In genomic region chr1:37794372-37795339, GRCh38 we compare ENCODE assay signal across 8 cellular contexts. TPM values are rescaled to one million over a fixed set of nuclear protein-coding genes. Genes with fewer than 3 reads are reported as not detected.
DNase-seq lines count a peak whose midpoint lies in the region; ATAC-seq lines count a peak whose summit lies in the region.

No MANE protein-coding gene starts in this region.

- no peak overlapping the region for H2BK12ac ChIP-seq in mesenchymal stem cell (ENCODE audit: low read length in 2 of 2)

- peaks cover 43 to 57% of the 10 kb centered on the region in 2 experiments for H3K27me3 ChIP-seq in mesenchymal stem cell (ENCODE audit: control insufficient read depth in 1 of 2, insufficient read depth in 1 of 2, low read length in 2 of 2)

- H3K27me3 Mint-ChIP-seq in activated naive CD8-positive, alpha-beta T cell treated with anti-CD3 and anti-CD28 coated beads, Interleukin-2, amount 50 U/mL, for 24 hours: peaks cover 31% of the 10 kb centered on the region

- peak; percentile 22 to 33 for ATAC-seq in activated CD4-positive, CD25-positive, alpha-beta regulatory T cell treated with anti-CD3 and anti-CD28 coated beads, Interleukin-2, amount 50 U/mL, for 24 hours
- ATAC-seq in activated naive CD8-positive, alpha-beta T cell treated with anti-CD3 and anti-CD28 coated beads, Interleukin-2, amount 50 U/mL, for 24 hours: peak; percentile 21
- ATAC-seq in esophagus mucosa: no peak

- H3K18ac ChIP-seq in mesenchymal stem cell (ENCODE audit: low read depth in 1 of 2, low read length in 2 of 2): no peak overlapping the region

- no peak overlapping the region for H2BK120ac ChIP-seq in mesenchymal stem cell (ENCODE audit: low read depth, low read length)

- no peak overlapping the region for H3K9ac ChIP-seq in mesenchymal stem cell (ENCODE audit: low read length)

- H3K4me3 ChIP-seq in mesenchymal stem cell (ENCODE audit: insufficient read depth in 1 of 2, low read depth in 1 of 2, low read length in 2 of 2): peak overlapping the region in 1 of 2 experiments; percentile 71

- H3K9me3 ChIP-seq in mesenchymal stem cell (ENCODE audit: control insufficient read depth, low read length): no peaks in the 10 kb centered on the region

- 15% methylated on average over 52 of the region's 59 CpGs for WGBS in mesenchymal stem cell

- no peak overlapping the region for H4K8ac ChIP-seq in mesenchymal stem cell (ENCODE audit: low read length)

- H3K4me3 Mint-ChIP-seq in activated naive CD8-positive, alpha-beta T cell treated with anti-CD3 and anti-CD28 coated beads, Interleukin-2, amount 50 U/mL, for 24 hours: peak overlapping the region; percentile 60

- no peak overlapping the region for H2AK5ac ChIP-seq in mesenchymal stem cell (ENCODE audit: low read length, severe bottlenecking)

- H3K36me3 Mint-ChIP-seq in activated naive CD8-positive, alpha-beta T cell treated with anti-CD3 and anti-CD28 coated beads, Interleukin-2, amount 50 U/mL, for 24 hours (ENCODE audit: low read depth): peaks cover 3% of the 10 kb centered on the region

- H3K27ac Mint-ChIP-seq in activated naive CD8-positive, alpha-beta T cell treated with anti-CD3 and anti-CD28 coated beads, Interleukin-2, amount 50 U/mL, for 24 hours: no peak overlapping the region

- H3K9me3 Mint-ChIP-seq in activated naive CD8-positive, alpha-beta T cell treated with anti-CD3 and anti-CD28 coated beads, Interleukin-2, amount 50 U/mL, for 24 hours: no peaks in the 10 kb centered on the region

- no peak overlapping the region for H3K4ac ChIP-seq in mesenchymal stem cell (ENCODE audit: low read depth in 1 of 2, low read length in 2 of 2)

- no peak overlapping the region for H3K27ac ChIP-seq in mesenchymal stem cell (ENCODE audit: low read length, poor library complexity, severe bottlenecking)

- H3K4me1 ChIP-seq in mesenchymal stem cell (ENCODE audit: control insufficient read depth, insufficient read depth, low read depth, low read length): peaks cover 22% of the 10 kb centered on the region

- no peak overlapping the region for H2BK15ac ChIP-seq in mesenchymal stem cell (ENCODE audit: low read depth, poor library complexity, severe bottlenecking)

- no peak overlapping the region for H2BK5ac ChIP-seq in mesenchymal stem cell (ENCODE audit: low read depth, low read length, poor library complexity, severe bottlenecking)

- H4K91ac ChIP-seq in mesenchymal stem cell (ENCODE audit: low read length): no peak overlapping the region

- H3K14ac ChIP-seq in mesenchymal stem cell (ENCODE audit: low read length in 2 of 2): no peak overlapping the region

- H3K79me1 ChIP-seq in mesenchymal stem cell (replicated peaks; ENCODE audit: low read length, poor library complexity, severe bottlenecking): no peaks in the 10 kb centered on the region

- peak overlapping the region; percentile 41 for H3K4me2 ChIP-seq in mesenchymal stem cell (ENCODE audit: low read length, poor library complexity, severe bottlenecking)

- peak overlapping the region in 1 of 2 experiments; percentile 85 for H3K23ac ChIP-seq in mesenchymal stem cell (ENCODE audit: low read length in 2 of 2)

- H3K36me3 ChIP-seq in mesenchymal stem cell (ENCODE audit: control insufficient read depth in 1 of 2, insufficient read depth in 2 of 2, low read depth in 1 of 2, low read length in 2 of 2): peaks cover 0 to 7% of the 10 kb centered on the region in 2 experiments

- no peak for DNase-seq in activated CD4-positive, CD25-positive, alpha-beta regulatory T cell (lab: John Stamatoyannopoulos, UW)
- DNase-seq in HT-29 (ENCODE audit: low spot score): peak; percentile 15
- no peak for DNase-seq in activated naive CD8-positive, alpha-beta T cell treated with anti-CD3 and anti-CD28 coated beads, Interleukin-2, amount 50 U/mL, for 24 hours
- DNase-seq in mesenchymal stem cell: no peak
- DNase-seq in NCI-H1436 treated with DMSO at 0.1 percent for 48 hours (lab: John Stamatoyannopoulos, UW): no peak
- no peak for DNase-seq in HuH-7.5 (ENCODE audit: low spot score)

- H3K4me1 Mint-ChIP-seq in activated naive CD8-positive, alpha-beta T cell treated with anti-CD3 and anti-CD28 coated beads, Interleukin-2, amount 50 U/mL, for 24 hours: peaks cover 20% of the 10 kb centered on the region

- no peak overlapping the region for H2AFZ ChIP-seq in mesenchymal stem cell (ENCODE audit: low read depth, low read length)

RNA-seq across cellular contexts. Expression of gene MANEAL, which starts 1.0 kb away (rescaled TPM):
- 35.2 and 39.6 TPM in 2 replicates for total RNA-seq in HT-29 (2014; rRNA removed; shearing (Covaris generic))
- polyA plus RNA-seq in mesenchymal stem cell (2013, experiment 1 of 2): 0.32 TPM
- polyA plus RNA-seq in mesenchymal stem cell (2013, experiment 2 of 2): 0.33 TPM
- 3.1 TPM for total RNA-seq in esophagus mucosa

RNA-seq across cellular contexts. Expression of gene C1orf122, which starts 12.9 kb away (rescaled TPM):
- total RNA-seq in HT-29 (2014; rRNA removed; shearing (Covaris generic)): 103 and 113 TPM in 2 replicates
- 60.3 TPM for polyA plus RNA-seq in mesenchymal stem cell (2013, experiment 1 of 2)
- polyA plus RNA-seq in mesenchymal stem cell (2013, experiment 2 of 2): 61.7 TPM
- 46.7 TPM for total RNA-seq in esophagus mucosa

RNA-seq across cellular contexts. Expression of gene YRDC, which starts 13.4 kb away (rescaled TPM):
- total RNA-seq in HT-29 (2014; rRNA removed; shearing (Covaris generic)): 55.1 and 56.7 TPM in 2 replicates
- 10.6 TPM for polyA plus RNA-seq in mesenchymal stem cell (2013, experiment 1 of 2)
- polyA plus RNA-seq in mesenchymal stem cell (2013, experiment 2 of 2): 10.4 TPM
- total RNA-seq in esophagus mucosa: 14.7 TPM

RNA-seq across cellular contexts. Expression of gene EPHA10, which starts 29.7 kb away (rescaled TPM):
- 1.8 and 2.2 TPM in 2 replicates for total RNA-seq in HT-29 (2014; rRNA removed; shearing (Covaris generic))
- polyA plus RNA-seq in mesenchymal stem cell (2013, experiment 1 of 2): not detected
- under 0.01 TPM for polyA plus RNA-seq in mesenchymal stem cell (2013, experiment 2 of 2)
- total RNA-seq in esophagus mucosa: 0.68 TPM
